In the genomic region with DNA sequence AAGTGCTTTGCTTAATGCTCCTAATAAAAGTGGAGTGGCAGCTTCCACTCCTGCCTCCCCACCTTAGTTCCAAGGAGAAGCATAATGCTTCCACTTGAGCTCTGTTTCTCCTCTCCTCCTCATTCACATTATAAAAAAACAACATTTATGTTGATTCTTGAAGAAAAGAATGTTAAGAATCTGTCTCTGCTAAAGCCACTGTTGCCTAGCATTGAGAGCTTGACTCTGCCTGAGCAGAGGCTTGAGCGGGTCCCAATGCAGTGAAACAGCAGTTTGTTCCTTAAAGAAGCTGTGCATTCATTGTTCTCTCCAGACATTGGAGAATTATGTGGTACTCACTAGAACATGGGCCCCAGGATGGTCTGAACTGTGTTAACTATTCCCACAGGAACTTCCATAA, we compare ENCODE assay signal across 19 cellular contexts.
"Had no signal": no experiment of that assay in that cellular context is flagged by ENCODE, and none has a peak within 500 bp of the region (broad histone marks: within the 10 kb centered on the region; RNA-seq: fewer than 3 reads in every experiment).

No MANE protein-coding gene starts in this region.

- DNase-seq: effector CD4-positive, alpha-beta T cell; heart left ventricle; hippocampal formation; left ventricle myocardium inferior; lower lobe of right lung; naive B cell; nephron progenitor cell; posterior cingulate gyrus; sigmoid colon; stimulated activated naive CD4-positive, alpha-beta T cell; stomach; substantia nigra; transverse colon had no signal

- H3K4me3 ChIP-seq: coronary artery, heart left ventricle, left ventricle myocardium inferior, lower lobe of right lung, sigmoid colon, skin epidermis, stomach, thoracic aorta, transverse colon had no signal

- H3K4me3 Mint-ChIP-seq: memory B cell, naive B cell, nephron progenitor cell had no signal

- H3K27ac ChIP-seq: coronary artery, heart left ventricle, left ventricle myocardium inferior, lower lobe of right lung, neutrophil, sigmoid colon, skin epidermis, stomach, thoracic aorta, transverse colon had no signal

- H3K9me3 ChIP-seq: neutrophil had no signal

- H3K27me3 ChIP-seq: heart left ventricle, neutrophil, sigmoid colon, stomach, transverse colon had no signal

- H3K4me1 Mint-ChIP-seq: memory B cell, naive B cell, nephron progenitor cell had no signal

- H3K27ac Mint-ChIP-seq: memory B cell, nephron progenitor cell had no signal

- H3K27me3 Mint-ChIP-seq: naive B cell had no signal

- H3K36me3 Mint-ChIP-seq: memory B cell had no signal

- H3K4me1 ChIP-seq: heart left ventricle, left ventricle myocardium inferior, lower lobe of right lung, sigmoid colon, stomach, transverse colon had no signal

- ATAC-seq: esophagus mucosa, heart left ventricle had no signal

- H3K36me3 ChIP-seq: heart left ventricle, left ventricle myocardium inferior, lower lobe of right lung, neutrophil, sigmoid colon, stomach, thoracic aorta, transverse colon had no signal
